In the genomic region with DNA sequence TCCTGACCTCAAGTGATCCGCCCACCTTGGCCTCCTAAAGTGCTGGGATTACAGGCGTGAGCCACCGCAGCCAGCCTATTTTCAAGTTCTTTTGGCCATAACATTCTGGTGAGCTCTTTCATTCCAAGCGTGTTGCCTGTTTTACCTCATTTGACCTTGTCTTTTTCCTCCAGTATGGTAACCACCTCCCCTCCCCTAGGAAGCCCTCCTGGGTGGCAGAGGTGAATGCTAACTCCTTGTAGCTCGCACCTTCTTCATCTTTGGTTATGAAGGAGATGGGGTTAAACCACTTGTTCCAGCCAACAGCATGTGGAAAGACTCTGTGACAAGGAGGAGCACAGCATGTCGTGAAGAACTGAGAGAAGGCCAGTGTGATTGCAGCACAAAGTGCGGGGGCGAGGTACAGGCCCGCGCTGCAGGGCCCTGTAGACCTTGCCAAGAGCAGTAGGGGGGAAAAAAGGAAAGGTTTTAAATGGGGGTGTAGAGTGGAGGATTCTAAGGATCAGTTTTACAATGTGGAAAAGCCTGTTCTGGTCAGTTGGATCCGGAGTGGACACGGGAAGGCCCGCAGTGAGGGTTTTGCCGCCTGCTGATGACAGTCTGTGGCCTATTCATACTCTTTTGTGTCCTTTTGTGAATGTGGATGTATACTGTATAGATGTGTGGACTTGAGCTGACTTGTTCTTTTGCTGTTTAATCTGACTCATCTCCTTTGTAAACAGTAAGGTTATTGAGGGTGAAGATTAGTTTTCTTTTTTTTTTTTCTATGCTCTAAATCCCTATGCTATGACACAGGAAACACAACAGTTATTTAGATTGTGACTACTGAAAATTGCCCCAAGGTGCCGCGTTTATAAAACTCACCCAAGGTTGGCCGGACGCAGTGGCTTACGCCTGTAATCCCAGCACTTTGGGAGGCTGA, we compare ENCODE assay signal across 1 cellular context.
TF ChIP-seq lines count a peak whose summit lies in the region.

No MANE protein-coding gene starts in this region.

TF ChIP-seq in K562, 482 proteins besides CTCF, POLR2A, EP300 and RAD21 (continued from another document and continues in another):
- TF ChIP-seq ZBTB33 (CRISPR knock-in tag; IDR thresholded peaks at IDR 0.05) (peak; percentile 14; the same call in 1 of the 2 replicates), POLR2B (IDR thresholded peaks at IDR 0.05; ENCODE audit: low read depth, partially characterized antibody) (no peak), SMARCC2 (IDR thresholded peaks at IDR 0.05; ENCODE audit: low read depth) (0 out of 2 replicates have a peak, but pooled peaks have one; percentile 27), EWSR1 (IDR thresholded peaks at IDR 0.05; ENCODE audit: borderline replicate concordance, low read depth, partially characterized antibody) (no peak), ETV5 (CRISPR knock-in tag; IDR thresholded peaks at IDR 0.05; ENCODE audit: low read depth) (peak; percentile 65; the same call in 1 of the 2 replicates), FOSL1 (tag; conservative IDR thresholded peaks at IDR 0.05) (peak; percentile 85), KDM5B (IDR thresholded peaks at IDR 0.05; ENCODE audit: insufficient replicate concordance, low read depth, low read length) (peak; percentile 59), POU5F1 (IDR thresholded peaks at IDR 0.05; ENCODE audit: borderline replicate concordance, low read depth, low read length, partially characterized antibody) (no peak), ZEB2 (IDR thresholded peaks at IDR 0.05) (no peak), NR4A1 (CRISPR knock-in tag; IDR thresholded peaks at IDR 0.05) (no peak), NR4A1 (tag; IDR thresholded peaks at IDR 0.05) (0 out of 2 replicates have a peak, but pooled peaks have one; percentile 63), CTBP1 (IDR thresholded peaks at IDR 0.05; ENCODE audit: borderline replicate concordance) (peak; percentile 31; the same call in 1 of the 2 replicates), NCOA6 (IDR thresholded peaks at IDR 0.05) (no peak), ZNF77 (CRISPR knock-in tag; IDR thresholded peaks at IDR 0.05) (no peak), KAT8 (IDR thresholded peaks at IDR 0.05; ENCODE audit: low read depth) (no peak), DNMT1 (IDR thresholded peaks at IDR 0.05) (no peak), SMAD3 (CRISPR knock-in tag; conservative IDR thresholded peaks at IDR 0.05) (no peak), JUND (IDR thresholded peaks at IDR 0.05; ENCODE audit: borderline replicate concordance, low read depth, low read length) (peak; percentile 75; the same call in 1 of the 2 replicates), JUND (tag; IDR thresholded peaks at IDR 0.05; ENCODE audit: borderline replicate concordance, low read depth, low read length) (peak; percentile 80; the same call in 2 of the 3 replicates), NFRKB (IDR thresholded peaks at IDR 0.05; ENCODE audit: low read depth) (peak; percentile 48; the same call in 1 of the 2 replicates), FOXO4 (CRISPR knock-in tag; IDR thresholded peaks at IDR 0.05) (no peak)
- TF ChIP-seq, protein P1, sequence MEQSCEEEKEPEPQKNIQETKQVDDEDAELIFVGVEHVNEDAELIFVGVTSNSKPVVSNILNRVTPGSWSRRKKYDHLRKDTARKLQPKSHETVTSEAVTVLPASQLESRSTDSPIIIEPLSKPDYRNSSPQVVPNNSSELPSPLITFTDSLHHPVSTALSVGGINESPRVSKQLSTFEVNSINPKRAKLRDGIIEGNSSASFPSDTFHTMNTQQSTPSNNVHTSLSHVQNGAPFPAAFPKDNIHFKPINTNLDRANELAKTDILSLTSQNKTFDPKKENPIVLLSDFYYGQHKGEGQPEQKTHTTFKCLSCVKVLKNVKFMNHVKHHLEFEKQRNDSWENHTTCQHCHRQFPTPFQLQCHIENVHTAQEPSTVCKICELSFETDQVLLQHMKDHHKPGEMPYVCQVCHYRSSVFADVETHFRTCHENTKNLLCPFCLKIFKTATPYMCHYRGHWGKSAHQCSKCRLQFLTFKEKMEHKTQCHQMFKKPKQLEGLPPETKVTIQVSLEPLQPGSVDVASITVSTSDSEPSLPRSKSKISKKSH (CRISPR knock-in tag; IDR thresholded peaks at IDR 0.05) = no peak
- TF ChIP-seq, protein P2, sequence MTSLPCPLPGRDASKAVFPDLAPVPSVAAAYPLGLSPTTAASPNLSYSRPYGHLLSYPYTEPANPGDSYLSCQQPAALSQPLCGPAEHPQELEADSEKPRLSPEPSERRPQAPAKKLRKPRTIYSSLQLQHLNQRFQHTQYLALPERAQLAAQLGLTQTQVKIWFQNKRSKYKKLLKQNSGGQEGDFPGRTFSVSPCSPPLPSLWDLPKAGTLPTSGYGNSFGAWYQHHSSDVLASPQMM (CRISPR knock-in tag; IDR thresholded peaks at IDR 0.05) = no peak
- TF ChIP-seq, protein P3, sequence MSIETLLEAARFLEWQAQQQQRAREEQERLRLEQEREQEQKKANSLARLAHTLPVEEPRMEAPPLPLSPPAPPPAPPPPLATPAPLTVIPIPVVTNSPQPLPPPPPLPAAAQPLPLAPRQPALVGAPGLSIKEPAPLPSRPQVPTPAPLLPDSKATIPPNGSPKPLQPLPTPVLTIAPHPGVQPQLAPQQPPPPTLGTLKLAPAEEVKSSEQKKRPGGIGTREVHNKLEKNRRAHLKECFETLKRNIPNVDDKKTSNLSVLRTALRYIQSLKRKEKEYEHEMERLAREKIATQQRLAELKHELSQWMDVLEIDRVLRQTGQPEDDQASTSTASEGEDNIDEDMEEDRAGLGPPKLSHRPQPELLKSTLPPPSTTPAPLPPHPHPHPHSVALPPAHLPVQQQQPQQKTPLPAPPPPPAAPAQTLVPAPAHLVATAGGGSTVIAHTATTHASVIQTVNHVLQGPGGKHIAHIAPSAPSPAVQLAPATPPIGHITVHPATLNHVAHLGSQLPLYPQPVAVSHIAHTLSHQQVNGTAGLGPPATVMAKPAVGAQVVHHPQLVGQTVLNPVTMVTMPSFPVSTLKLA (conservative IDR thresholded peaks at IDR 0.05) = peak; percentile 5 to 34; a peak in 1 of 4 replicates
- TF ChIP-seq, protein P4, sequence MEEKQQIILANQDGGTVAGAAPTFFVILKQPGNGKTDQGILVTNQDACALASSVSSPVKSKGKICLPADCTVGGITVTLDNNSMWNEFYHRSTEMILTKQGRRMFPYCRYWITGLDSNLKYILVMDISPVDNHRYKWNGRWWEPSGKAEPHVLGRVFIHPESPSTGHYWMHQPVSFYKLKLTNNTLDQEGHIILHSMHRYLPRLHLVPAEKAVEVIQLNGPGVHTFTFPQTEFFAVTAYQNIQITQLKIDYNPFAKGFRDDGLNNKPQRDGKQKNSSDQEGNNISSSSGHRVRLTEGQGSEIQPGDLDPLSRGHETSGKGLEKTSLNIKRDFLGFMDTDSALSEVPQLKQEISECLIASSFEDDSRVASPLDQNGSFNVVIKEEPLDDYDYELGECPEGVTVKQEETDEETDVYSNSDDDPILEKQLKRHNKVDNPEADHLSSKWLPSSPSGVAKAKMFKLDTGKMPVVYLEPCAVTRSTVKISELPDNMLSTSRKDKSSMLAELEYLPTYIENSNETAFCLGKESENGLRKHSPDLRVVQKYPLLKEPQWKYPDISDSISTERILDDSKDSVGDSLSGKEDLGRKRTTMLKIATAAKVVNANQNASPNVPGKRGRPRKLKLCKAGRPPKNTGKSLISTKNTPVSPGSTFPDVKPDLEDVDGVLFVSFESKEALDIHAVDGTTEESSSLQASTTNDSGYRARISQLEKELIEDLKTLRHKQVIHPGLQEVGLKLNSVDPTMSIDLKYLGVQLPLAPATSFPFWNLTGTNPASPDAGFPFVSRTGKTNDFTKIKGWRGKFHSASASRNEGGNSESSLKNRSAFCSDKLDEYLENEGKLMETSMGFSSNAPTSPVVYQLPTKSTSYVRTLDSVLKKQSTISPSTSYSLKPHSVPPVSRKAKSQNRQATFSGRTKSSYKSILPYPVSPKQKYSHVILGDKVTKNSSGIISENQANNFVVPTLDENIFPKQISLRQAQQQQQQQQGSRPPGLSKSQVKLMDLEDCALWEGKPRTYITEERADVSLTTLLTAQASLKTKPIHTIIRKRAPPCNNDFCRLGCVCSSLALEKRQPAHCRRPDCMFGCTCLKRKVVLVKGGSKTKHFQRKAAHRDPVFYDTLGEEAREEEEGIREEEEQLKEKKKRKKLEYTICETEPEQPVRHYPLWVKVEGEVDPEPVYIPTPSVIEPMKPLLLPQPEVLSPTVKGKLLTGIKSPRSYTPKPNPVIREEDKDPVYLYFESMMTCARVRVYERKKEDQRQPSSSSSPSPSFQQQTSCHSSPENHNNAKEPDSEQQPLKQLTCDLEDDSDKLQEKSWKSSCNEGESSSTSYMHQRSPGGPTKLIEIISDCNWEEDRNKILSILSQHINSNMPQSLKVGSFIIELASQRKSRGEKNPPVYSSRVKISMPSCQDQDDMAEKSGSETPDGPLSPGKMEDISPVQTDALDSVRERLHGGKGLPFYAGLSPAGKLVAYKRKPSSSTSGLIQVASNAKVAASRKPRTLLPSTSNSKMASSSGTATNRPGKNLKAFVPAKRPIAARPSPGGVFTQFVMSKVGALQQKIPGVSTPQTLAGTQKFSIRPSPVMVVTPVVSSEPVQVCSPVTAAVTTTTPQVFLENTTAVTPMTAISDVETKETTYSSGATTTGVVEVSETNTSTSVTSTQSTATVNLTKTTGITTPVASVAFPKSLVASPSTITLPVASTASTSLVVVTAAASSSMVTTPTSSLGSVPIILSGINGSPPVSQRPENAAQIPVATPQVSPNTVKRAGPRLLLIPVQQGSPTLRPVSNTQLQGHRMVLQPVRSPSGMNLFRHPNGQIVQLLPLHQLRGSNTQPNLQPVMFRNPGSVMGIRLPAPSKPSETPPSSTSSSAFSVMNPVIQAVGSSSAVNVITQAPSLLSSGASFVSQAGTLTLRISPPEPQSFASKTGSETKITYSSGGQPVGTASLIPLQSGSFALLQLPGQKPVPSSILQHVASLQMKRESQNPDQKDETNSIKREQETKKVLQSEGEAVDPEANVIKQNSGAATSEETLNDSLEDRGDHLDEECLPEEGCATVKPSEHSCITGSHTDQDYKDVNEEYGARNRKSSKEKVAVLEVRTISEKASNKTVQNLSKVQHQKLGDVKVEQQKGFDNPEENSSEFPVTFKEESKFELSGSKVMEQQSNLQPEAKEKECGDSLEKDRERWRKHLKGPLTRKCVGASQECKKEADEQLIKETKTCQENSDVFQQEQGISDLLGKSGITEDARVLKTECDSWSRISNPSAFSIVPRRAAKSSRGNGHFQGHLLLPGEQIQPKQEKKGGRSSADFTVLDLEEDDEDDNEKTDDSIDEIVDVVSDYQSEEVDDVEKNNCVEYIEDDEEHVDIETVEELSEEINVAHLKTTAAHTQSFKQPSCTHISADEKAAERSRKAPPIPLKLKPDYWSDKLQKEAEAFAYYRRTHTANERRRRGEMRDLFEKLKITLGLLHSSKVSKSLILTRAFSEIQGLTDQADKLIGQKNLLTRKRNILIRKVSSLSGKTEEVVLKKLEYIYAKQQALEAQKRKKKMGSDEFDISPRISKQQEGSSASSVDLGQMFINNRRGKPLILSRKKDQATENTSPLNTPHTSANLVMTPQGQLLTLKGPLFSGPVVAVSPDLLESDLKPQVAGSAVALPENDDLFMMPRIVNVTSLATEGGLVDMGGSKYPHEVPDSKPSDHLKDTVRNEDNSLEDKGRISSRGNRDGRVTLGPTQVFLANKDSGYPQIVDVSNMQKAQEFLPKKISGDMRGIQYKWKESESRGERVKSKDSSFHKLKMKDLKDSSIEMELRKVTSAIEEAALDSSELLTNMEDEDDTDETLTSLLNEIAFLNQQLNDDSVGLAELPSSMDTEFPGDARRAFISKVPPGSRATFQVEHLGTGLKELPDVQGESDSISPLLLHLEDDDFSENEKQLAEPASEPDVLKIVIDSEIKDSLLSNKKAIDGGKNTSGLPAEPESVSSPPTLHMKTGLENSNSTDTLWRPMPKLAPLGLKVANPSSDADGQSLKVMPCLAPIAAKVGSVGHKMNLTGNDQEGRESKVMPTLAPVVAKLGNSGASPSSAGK (IDR thresholded peaks at IDR 0.05) = peak; percentile 71
- TF ChIP-seq, protein P5, sequence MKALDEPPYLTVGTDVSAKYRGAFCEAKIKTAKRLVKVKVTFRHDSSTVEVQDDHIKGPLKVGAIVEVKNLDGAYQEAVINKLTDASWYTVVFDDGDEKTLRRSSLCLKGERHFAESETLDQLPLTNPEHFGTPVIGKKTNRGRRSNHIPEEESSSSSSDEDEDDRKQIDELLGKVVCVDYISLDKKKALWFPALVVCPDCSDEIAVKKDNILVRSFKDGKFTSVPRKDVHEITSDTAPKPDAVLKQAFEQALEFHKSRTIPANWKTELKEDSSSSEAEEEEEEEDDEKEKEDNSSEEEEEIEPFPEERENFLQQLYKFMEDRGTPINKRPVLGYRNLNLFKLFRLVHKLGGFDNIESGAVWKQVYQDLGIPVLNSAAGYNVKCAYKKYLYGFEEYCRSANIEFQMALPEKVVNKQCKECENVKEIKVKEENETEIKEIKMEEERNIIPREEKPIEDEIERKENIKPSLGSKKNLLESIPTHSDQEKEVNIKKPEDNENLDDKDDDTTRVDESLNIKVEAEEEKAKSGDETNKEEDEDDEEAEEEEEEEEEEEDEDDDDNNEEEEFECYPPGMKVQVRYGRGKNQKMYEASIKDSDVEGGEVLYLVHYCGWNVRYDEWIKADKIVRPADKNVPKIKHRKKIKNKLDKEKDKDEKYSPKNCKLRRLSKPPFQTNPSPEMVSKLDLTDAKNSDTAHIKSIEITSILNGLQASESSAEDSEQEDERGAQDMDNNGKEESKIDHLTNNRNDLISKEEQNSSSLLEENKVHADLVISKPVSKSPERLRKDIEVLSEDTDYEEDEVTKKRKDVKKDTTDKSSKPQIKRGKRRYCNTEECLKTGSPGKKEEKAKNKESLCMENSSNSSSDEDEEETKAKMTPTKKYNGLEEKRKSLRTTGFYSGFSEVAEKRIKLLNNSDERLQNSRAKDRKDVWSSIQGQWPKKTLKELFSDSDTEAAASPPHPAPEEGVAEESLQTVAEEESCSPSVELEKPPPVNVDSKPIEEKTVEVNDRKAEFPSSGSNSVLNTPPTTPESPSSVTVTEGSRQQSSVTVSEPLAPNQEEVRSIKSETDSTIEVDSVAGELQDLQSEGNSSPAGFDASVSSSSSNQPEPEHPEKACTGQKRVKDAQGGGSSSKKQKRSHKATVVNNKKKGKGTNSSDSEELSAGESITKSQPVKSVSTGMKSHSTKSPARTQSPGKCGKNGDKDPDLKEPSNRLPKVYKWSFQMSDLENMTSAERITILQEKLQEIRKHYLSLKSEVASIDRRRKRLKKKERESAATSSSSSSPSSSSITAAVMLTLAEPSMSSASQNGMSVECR (CRISPR knock-in tag; IDR thresholded peaks at IDR 0.05) = no peak
